In genomic region chr21:14686466-14687276, GRCh38 we compare ENCODE assay signal across 9 cellular contexts.
DNase-seq lines count a peak whose midpoint lies in the region; ATAC-seq and TF ChIP-seq lines count a peak whose summit lies in the region.
"Had no signal": no experiment of that assay in that cellular context is flagged by ENCODE, and none has a peak within 500 bp of the region (broad histone marks: within the 10 kb centered on the region; RNA-seq: fewer than 3 reads in every experiment).

No MANE protein-coding gene starts in this region.

- no peaks in the 10 kb centered on the region for H3K27me3 Mint-ChIP-seq in activated T-cell treated with anti-CD3 and anti-CD28 coated beads, Interleukin-2, amount 50 U/mL, for 4 hours (ENCODE audit: low read depth)
- no peaks in the 10 kb centered on the region for H3K27me3 Mint-ChIP-seq in stimulated activated naive B cell treated with anti-CD40 and anti-IgM and Interleukin-4, amounts not matched to agents 10 μg/mL and 1 μg/mL and 100 μg/mL, for 72 hours

- TF ChIP-seq CTCF in OCI-LY3 (IDR thresholded peaks at IDR 0.05; ENCODE audit: low read depth, low read length), result no peak
- no peak for TF ChIP-seq CTCF in foreskin fibroblast (IDR thresholded peaks at IDR 0.05; ENCODE audit: low read depth, low read length)

- peak overlapping the region; percentile 99 for H3K27ac Mint-ChIP-seq in stimulated activated naive B cell treated with anti-CD40 and anti-IgM and Interleukin-4, amounts not matched to agents 10 μg/mL and 1 μg/mL and 100 μg/mL, for 72 hours

- H3K9ac ChIP-seq in OCI-LY3 (ENCODE audit: low read length), result peak overlapping the region; percentile 39

- peak overlapping the region; percentile 60; the same call in 1 of the 2 replicates for H2AFZ ChIP-seq in OCI-LY3 (ENCODE audit: low read depth, low read length)

- peak overlapping the region; percentile 78 for H3K4me2 ChIP-seq in OCI-LY3 (ENCODE audit: low read length)

- H3K36me3 ChIP-seq in OCI-LY3 (replicated peaks; ENCODE audit: low read depth, low read length), result no peaks in the 10 kb centered on the region

- no peaks in the 10 kb centered on the region for H4K20me1 ChIP-seq in OCI-LY3 (ENCODE audit: insufficient read depth, low read length)

- DNase-seq in activated T-cell treated with anti-CD3 and anti-CD28 coated beads, Interleukin-2, amount 50 U/mL, for 4 hours, result no peak
- DNase-seq in activated T-cell treated with anti-CD3 and anti-CD28 coated beads, Interleukin-2, amount 50 U/mL, for 1 hour, result no peak
- no peak for DNase-seq in stimulated activated naive B cell treated with anti-CD40 and anti-IgM and Interleukin-4, amounts not matched to agents 10 μg/mL and 1 μg/mL and 100 μg/mL, for 72 hours
- no peak for DNase-seq in foreskin fibroblast
- DNase-seq in stimulated activated CD4-positive, alpha-beta T cell treated with anti-CD3 and anti-CD28 coated beads, Interleukin-1b, Interleukin-23, amount 100 ng/mL, for 48 hours, result no peak
- DNase-seq in cerebellar cortex (ENCODE audit: low spot score), result no peak
- DNase-seq: left ventricle myocardium superior had no signal

- peak overlapping the region; percentile 89 for H3K27ac ChIP-seq in OCI-LY3 (ENCODE audit: low read length)

- H3K4me1 Mint-ChIP-seq in activated T-cell treated with anti-CD3 and anti-CD28 coated beads, Interleukin-2, amount 50 U/mL, for 4 hours (ENCODE audit: low read depth), result peaks cover 32% of the 10 kb centered on the region
- peaks cover 55 to 87% of the 10 kb centered on the region in 2 donors for H3K4me1 Mint-ChIP-seq in stimulated activated naive B cell treated with anti-CD40 and anti-IgM and Interleukin-4, amounts not matched to agents 10 μg/mL and 1 μg/mL and 100 μg/mL, for 72 hours

- H3K27me3 ChIP-seq in OCI-LY3 (ENCODE audit: low read depth, low read length), result no peaks in the 10 kb centered on the region

- ATAC-seq in activated T-cell treated with anti-CD3 and anti-CD28 coated beads, Interleukin-2, amount 50 U/mL, for 4 hours, result no peak
- ATAC-seq in HG02938 (IDR thresholded peaks at IDR 0.05; ENCODE audit: unreplicated experiment), result peak; percentile 40
- peak; percentile 22 to 25 for ATAC-seq in stimulated activated naive B cell treated with anti-CD40 and anti-IgM and Interleukin-4, amounts not matched to agents 10 μg/mL and 1 μg/mL and 100 μg/mL, for 72 hours (replicated peaks)

- H3K79me2 ChIP-seq in OCI-LY3 (ENCODE audit: low read length), result no peaks in the 10 kb centered on the region

- H3K4me3 Mint-ChIP-seq in activated T-cell treated with anti-CD3 and anti-CD28 coated beads, Interleukin-2, amount 50 U/mL, for 4 hours, result peak overlapping the region; percentile 32
- peak overlapping the region in 1 of 2 donors; percentile 41 for H3K4me3 Mint-ChIP-seq in stimulated activated naive B cell treated with anti-CD40 and anti-IgM and Interleukin-4, amounts not matched to agents 10 μg/mL and 1 μg/mL and 100 μg/mL, for 72 hours

- peaks cover 10% of the 10 kb centered on the region for H3K9me3 Mint-ChIP-seq in activated T-cell treated with anti-CD3 and anti-CD28 coated beads, Interleukin-2, amount 50 U/mL, for 4 hours
- H3K9me3 Mint-ChIP-seq in stimulated activated naive B cell treated with anti-CD40 and anti-IgM and Interleukin-4, amounts not matched to agents 10 μg/mL and 1 μg/mL and 100 μg/mL, for 72 hours, result peaks cover 18 to 21% of the 10 kb centered on the region in 2 donors

- no peaks in the 10 kb centered on the region for H3K36me3 Mint-ChIP-seq in activated T-cell treated with anti-CD3 and anti-CD28 coated beads, Interleukin-2, amount 50 U/mL, for 4 hours (ENCODE audit: insufficient read depth)
- peaks cover 34 to 49% of the 10 kb centered on the region in 2 donors for H3K36me3 Mint-ChIP-seq in stimulated activated naive B cell treated with anti-CD40 and anti-IgM and Interleukin-4, amounts not matched to agents 10 μg/mL and 1 μg/mL and 100 μg/mL, for 72 hours

- H3K4me3 ChIP-seq in OCI-LY3 (ENCODE audit: low read length) (peak overlapping the region; percentile 45), foreskin fibroblast (ENCODE audit: low read depth in 1 of 2, low read length in 2 of 2) (no peak overlapping the region)

- peaks cover 54% of the 10 kb centered on the region for H3K4me1 ChIP-seq in OCI-LY3 (ENCODE audit: low read length)

- H3K9me3 ChIP-seq in OCI-LY3 (ENCODE audit: insufficient read depth, low read length), result no peaks in the 10 kb centered on the region

Comparison
In these comparisons a context has a peak if more than half of its experiments do, and no peak if none do; other contexts are left out.
1. ATAC-seq: peak in HG02938 (single experiment) and stimulated activated naive B cell treated with anti-CD40 and anti-IgM and Interleukin-4, amounts not matched to agents 10 μg/mL and 1 μg/mL and 100 μg/mL, for 72 hours (2 of 2); none in activated T-cell treated with anti-CD3 and anti-CD28 coated beads, Interleukin-2, amount 50 U/mL, for 4 hours (0 of 2).